ENCODE assay signal across 2 cellular contexts in the genomic region with DNA sequence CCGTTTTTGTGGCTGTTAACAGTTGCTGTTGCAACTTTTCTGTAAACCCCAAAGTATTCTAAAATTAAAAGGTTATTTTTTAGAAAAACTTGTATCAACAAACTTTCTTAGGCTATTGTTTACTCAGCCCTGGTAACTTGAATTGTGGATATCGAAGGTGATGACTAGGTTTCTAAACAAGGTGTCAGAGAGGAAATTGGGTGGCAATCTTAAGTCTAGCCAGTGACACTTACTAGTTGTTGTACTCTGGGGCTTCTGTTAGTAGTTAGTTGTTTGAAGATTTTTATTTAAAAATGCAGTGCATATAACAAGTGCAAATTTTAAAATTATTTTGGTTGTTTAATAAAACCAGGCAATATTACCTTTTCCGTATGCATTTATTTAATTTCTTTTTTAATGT.
TF ChIP-seq lines count a peak whose summit lies in the region.

No MANE protein-coding gene starts in this region.

TF ChIP-seq in SK-N-SH, 30 proteins besides CTCF, POLR2A, EP300 and RAD21 (continued from another document):
- TF ChIP-seq, protein P1, sequence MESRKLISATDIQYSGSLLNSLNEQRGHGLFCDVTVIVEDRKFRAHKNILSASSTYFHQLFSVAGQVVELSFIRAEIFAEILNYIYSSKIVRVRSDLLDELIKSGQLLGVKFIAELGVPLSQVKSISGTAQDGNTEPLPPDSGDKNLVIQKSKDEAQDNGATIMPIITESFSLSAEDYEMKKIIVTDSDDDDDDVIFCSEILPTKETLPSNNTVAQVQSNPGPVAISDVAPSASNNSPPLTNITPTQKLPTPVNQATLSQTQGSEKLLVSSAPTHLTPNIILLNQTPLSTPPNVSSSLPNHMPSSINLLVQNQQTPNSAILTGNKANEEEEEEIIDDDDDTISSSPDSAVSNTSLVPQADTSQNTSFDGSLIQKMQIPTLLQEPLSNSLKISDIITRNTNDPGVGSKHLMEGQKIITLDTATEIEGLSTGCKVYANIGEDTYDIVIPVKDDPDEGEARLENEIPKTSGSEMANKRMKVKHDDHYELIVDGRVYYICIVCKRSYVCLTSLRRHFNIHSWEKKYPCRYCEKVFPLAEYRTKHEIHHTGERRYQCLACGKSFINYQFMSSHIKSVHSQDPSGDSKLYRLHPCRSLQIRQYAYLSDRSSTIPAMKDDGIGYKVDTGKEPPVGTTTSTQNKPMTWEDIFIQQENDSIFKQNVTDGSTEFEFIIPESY (IDR thresholded peaks at IDR 0.05; ENCODE audit: borderline replicate concordance, low read depth): no peak
- TF ChIP-seq SIN3A (IDR thresholded peaks at IDR 0.05; ENCODE audit: borderline replicate concordance, low read depth, low read length): no peak
- no peak for TF ChIP-seq NRF1 (IDR thresholded peaks at IDR 0.05; ENCODE audit: low read depth, low read length)
- TF ChIP-seq FOSL2 (IDR thresholded peaks at IDR 0.05; ENCODE audit: borderline replicate concordance, low read depth): no peak
- TF ChIP-seq, protein P2, sequence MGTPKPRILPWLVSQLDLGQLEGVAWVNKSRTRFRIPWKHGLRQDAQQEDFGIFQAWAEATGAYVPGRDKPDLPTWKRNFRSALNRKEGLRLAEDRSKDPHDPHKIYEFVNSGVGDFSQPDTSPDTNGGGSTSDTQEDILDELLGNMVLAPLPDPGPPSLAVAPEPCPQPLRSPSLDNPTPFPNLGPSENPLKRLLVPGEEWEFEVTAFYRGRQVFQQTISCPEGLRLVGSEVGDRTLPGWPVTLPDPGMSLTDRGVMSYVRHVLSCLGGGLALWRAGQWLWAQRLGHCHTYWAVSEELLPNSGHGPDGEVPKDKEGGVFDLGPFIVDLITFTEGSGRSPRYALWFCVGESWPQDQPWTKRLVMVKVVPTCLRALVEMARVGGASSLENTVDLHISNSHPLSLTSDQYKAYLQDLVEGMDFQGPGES (IDR thresholded peaks at IDR 0.05; ENCODE audit: low read depth, low read length): no peak
- no peak for TF ChIP-seq JUND (IDR thresholded peaks at IDR 0.05)

TF ChIP-seq in SK-N-SH treated with all-trans-retinoic acid at 6 μM for 48 hours, 23 proteins besides CTCF, POLR2A, EP300 and RAD21 (continued from another document):
- TF ChIP-seq ZNF70 (CRISPR knock-in tag; IDR thresholded peaks at IDR 0.05): no peak
- TF ChIP-seq TCF4 (CRISPR knock-in tag; IDR thresholded peaks at IDR 0.05; ENCODE audit: borderline replicate concordance): no peak
- no peak for TF ChIP-seq ZC3H10 (CRISPR knock-in tag; IDR thresholded peaks at IDR 0.05)
- TF ChIP-seq, protein P3, sequence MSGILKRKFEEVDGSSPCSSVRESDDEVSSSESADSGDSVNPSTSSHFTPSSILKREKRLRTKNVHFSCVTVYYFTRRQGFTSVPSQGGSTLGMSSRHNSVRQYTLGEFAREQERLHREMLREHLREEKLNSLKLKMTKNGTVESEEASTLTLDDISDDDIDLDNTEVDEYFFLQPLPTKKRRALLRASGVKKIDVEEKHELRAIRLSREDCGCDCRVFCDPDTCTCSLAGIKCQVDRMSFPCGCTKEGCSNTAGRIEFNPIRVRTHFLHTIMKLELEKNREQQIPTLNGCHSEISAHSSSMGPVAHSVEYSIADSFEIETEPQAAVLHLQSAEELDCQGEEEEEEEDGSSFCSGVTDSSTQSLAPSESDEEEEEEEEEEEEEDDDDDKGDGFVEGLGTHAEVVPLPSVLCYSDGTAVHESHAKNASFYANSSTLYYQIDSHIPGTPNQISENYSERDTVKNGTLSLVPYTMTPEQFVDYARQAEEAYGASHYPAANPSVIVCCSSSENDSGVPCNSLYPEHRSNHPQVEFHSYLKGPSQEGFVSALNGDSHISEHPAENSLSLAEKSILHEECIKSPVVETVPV (CRISPR knock-in tag; IDR thresholded peaks at IDR 0.05): no peak
- TF ChIP-seq, protein P4, sequence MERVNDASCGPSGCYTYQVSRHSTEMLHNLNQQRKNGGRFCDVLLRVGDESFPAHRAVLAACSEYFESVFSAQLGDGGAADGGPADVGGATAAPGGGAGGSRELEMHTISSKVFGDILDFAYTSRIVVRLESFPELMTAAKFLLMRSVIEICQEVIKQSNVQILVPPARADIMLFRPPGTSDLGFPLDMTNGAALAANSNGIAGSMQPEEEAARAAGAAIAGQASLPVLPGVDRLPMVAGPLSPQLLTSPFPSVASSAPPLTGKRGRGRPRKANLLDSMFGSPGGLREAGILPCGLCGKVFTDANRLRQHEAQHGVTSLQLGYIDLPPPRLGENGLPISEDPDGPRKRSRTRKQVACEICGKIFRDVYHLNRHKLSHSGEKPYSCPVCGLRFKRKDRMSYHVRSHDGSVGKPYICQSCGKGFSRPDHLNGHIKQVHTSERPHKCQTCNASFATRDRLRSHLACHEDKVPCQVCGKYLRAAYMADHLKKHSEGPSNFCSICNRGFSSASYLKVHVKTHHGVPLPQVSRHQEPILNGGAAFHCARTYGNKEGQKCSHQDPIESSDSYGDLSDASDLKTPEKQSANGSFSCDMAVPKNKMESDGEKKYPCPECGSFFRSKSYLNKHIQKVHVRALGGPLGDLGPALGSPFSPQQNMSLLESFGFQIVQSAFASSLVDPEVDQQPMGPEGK (CRISPR knock-in tag; IDR thresholded peaks at IDR 0.05; ENCODE audit: borderline replicate concordance): no peak
- TF ChIP-seq ARNTL (CRISPR knock-in tag; IDR thresholded peaks at IDR 0.05; ENCODE audit: borderline replicate concordance, low read depth): no peak
TF ChIP-seq in SK-N-SH treated with all-trans-retinoic acid at 6 μM for 48 hours: peak in this region for 0.
